1 cellular context compared by ENCODE assay signal in the genomic region with DNA sequence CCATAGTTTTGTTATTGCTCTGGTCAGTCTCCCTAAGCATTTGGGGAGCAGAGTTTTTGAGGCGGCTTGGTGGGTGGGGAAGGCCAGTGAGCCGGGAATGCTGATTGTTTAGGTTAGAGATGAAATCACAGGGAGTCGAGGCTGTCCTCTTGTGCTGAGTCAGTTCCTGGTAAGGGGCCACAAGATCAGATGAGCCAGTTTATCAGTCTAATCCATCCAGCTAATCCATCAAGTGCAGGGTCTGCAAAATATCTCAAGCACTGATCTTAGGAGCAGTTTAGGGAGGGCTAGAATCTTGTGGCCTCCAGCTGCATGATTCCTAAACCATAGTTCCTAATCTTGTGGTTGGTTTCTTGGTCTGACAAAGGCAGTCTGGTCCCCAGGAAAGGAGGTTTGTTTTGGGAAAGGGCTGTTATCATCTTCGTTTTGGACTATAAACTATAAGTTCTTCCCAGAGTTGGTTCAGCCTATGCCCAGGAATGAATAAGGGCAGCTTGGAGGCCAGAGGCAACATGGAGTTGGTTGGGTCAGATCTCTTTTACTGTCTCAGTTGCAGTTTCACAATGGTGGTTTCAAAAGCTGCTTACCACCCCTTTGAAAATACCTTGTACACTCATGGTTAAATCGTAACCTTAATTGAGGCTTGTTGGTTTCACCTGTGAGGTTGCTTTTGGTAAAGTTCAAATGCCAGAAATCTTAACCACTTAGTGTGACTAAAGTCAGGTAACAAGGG.
TF ChIP-seq lines count a peak whose summit lies in the region.

No MANE protein-coding gene starts in this region.

TF ChIP-seq in K562, 482 proteins besides CTCF, POLR2A, EP300 and RAD21 (continued from another document and continues in another):
- TF ChIP-seq, protein P1, sequence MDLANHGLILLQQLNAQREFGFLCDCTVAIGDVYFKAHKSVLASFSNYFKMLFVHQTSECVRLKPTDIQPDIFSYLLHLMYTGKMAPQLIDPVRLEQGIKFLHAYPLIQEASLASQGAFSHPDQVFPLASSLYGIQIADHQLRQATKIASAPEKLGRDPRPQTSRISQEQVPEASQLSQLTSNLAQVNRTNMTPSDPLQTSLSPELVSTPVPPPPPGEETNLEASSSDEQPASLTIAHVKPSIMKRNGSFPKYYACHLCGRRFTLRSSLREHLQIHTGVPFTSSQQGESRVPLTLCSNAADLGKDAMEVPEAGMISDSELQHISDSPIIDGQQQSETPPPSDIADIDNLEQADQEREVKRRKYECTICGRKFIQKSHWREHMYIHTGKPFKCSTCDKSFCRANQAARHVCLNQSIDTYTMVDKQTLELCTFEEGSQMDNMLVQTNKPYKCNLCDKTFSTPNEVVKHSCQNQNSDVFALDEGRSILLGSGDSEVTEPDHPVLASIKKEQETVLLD (IDR thresholded peaks at IDR 0.05): no peak
- TF ChIP-seq PCBP1 (IDR thresholded peaks at IDR 0.05; ENCODE audit: low read depth, low read length, poor library complexity, severe bottlenecking): no peak
- peak; percentile 41; the same call in 1 of the 2 replicates for TF ChIP-seq ZNF239 (CRISPR knock-in tag; IDR thresholded peaks at IDR 0.05)
- no peak for TF ChIP-seq SMARCB1 (IDR thresholded peaks at IDR 0.05; ENCODE audit: insufficient read length, low read depth)
- TF ChIP-seq SMARCE1 (IDR thresholded peaks at IDR 0.05): no peak
- TF ChIP-seq DPF2 (IDR thresholded peaks at IDR 0.05): 0 out of 2 replicates have a peak, but pooled peaks have one; percentile 44
- no peak for TF ChIP-seq ZNF551 (CRISPR knock-in tag; IDR thresholded peaks at IDR 0.05)
- TF ChIP-seq, protein P2, sequence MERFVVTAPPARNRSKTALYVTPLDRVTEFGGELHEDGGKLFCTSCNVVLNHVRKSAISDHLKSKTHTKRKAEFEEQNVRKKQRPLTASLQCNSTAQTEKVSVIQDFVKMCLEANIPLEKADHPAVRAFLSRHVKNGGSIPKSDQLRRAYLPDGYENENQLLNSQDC (CRISPR knock-in tag; IDR thresholded peaks at IDR 0.05): no peak
- TF ChIP-seq, protein P3, sequence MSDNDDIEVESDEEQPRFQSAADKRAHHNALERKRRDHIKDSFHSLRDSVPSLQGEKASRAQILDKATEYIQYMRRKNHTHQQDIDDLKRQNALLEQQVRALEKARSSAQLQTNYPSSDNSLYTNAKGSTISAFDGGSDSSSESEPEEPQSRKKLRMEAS (CRISPR knock-in tag; IDR thresholded peaks at IDR 0.05): no peak
- no peak for TF ChIP-seq ZNF175 (CRISPR knock-in tag; IDR thresholded peaks at IDR 0.05; ENCODE audit: low read depth)
- TF ChIP-seq ZNF263 (CRISPR knock-in tag; IDR thresholded peaks at IDR 0.05; ENCODE audit: borderline replicate concordance): no peak
- TF ChIP-seq CHD2 (IDR thresholded peaks at IDR 0.05; ENCODE audit: low read depth, low read length): no peak
- TF ChIP-seq CTBP1 (IDR thresholded peaks at IDR 0.05; ENCODE audit: borderline replicate concordance): peak; percentile 23; the same call in 1 of the 2 replicates
- TF ChIP-seq, protein P4, sequence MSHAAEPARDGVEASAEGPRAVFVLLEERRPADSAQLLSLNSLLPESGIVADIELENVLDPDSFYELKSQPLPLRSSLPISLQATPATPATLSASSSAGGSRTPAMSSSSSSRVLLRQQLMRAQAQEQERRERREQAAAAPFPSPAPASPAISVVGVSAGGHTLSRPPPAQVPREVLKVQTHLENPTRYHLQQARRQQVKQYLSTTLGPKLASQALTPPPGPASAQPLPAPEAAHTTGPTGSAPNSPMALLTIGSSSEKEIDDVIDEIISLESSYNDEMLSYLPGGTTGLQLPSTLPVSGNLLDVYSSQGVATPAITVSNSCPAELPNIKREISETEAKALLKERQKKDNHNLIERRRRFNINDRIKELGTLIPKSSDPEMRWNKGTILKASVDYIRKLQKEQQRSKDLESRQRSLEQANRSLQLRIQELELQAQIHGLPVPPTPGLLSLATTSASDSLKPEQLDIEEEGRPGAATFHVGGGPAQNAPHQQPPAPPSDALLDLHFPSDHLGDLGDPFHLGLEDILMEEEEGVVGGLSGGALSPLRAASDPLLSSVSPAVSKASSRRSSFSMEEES (CRISPR knock-in tag; IDR thresholded peaks at IDR 0.05): no peak
- TF ChIP-seq, protein P5, sequence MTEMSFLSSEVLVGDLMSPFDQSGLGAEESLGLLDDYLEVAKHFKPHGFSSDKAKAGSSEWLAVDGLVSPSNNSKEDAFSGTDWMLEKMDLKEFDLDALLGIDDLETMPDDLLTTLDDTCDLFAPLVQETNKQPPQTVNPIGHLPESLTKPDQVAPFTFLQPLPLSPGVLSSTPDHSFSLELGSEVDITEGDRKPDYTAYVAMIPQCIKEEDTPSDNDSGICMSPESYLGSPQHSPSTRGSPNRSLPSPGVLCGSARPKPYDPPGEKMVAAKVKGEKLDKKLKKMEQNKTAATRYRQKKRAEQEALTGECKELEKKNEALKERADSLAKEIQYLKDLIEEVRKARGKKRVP (CRISPR knock-in tag; IDR thresholded peaks at IDR 0.05): no peak
- TF ChIP-seq ERF (CRISPR knock-in tag; IDR thresholded peaks at IDR 0.05): no peak
- peak; percentile 68; the same call in 1 of the 2 replicates for TF ChIP-seq ZNF79 (CRISPR knock-in tag; IDR thresholded peaks at IDR 0.05; ENCODE audit: low read depth)
- peak; percentile 61 for TF ChIP-seq C11orf30 (IDR thresholded peaks at IDR 0.05; ENCODE audit: low read depth)
- TF ChIP-seq, protein P6, sequence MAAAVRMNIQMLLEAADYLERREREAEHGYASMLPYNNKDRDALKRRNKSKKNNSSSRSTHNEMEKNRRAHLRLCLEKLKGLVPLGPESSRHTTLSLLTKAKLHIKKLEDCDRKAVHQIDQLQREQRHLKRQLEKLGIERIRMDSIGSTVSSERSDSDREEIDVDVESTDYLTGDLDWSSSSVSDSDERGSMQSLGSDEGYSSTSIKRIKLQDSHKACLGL (CRISPR knock-in tag; IDR thresholded peaks at IDR 0.05; ENCODE audit: borderline replicate concordance, poor library complexity, severe bottlenecking): no peak
- TF ChIP-seq ZNF12 (CRISPR knock-in tag; IDR thresholded peaks at IDR 0.05): no peak
- TF ChIP-seq HNRNPL (IDR thresholded peaks at IDR 0.05; ENCODE audit: low read depth, low read length): no peak
- no peak for TF ChIP-seq CHCHD3 (CRISPR knock-in tag; IDR thresholded peaks at IDR 0.05)
- TF ChIP-seq, protein P7, sequence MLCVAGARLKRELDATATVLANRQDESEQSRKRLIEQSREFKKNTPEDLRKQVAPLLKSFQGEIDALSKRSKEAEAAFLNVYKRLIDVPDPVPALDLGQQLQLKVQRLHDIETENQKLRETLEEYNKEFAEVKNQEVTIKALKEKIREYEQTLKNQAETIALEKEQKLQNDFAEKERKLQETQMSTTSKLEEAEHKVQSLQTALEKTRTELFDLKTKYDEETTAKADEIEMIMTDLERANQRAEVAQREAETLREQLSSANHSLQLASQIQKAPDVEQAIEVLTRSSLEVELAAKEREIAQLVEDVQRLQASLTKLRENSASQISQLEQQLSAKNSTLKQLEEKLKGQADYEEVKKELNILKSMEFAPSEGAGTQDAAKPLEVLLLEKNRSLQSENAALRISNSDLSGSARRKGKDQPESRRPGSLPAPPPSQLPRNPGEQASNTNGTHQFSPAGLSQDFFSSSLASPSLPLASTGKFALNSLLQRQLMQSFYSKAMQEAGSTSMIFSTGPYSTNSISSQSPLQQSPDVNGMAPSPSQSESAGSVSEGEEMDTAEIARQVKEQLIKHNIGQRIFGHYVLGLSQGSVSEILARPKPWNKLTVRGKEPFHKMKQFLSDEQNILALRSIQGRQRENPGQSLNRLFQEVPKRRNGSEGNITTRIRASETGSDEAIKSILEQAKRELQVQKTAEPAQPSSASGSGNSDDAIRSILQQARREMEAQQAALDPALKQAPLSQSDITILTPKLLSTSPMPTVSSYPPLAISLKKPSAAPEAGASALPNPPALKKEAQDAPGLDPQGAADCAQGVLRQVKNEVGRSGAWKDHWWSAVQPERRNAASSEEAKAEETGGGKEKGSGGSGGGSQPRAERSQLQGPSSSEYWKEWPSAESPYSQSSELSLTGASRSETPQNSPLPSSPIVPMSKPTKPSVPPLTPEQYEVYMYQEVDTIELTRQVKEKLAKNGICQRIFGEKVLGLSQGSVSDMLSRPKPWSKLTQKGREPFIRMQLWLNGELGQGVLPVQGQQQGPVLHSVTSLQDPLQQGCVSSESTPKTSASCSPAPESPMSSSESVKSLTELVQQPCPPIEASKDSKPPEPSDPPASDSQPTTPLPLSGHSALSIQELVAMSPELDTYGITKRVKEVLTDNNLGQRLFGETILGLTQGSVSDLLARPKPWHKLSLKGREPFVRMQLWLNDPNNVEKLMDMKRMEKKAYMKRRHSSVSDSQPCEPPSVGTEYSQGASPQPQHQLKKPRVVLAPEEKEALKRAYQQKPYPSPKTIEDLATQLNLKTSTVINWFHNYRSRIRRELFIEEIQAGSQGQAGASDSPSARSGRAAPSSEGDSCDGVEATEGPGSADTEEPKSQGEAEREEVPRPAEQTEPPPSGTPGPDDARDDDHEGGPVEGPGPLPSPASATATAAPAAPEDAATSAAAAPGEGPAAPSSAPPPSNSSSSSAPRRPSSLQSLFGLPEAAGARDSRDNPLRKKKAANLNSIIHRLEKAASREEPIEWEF (CRISPR knock-in tag; IDR thresholded peaks at IDR 0.05): no peak
- TF ChIP-seq CHD4 (IDR thresholded peaks at IDR 0.05; ENCODE audit: insufficient read depth, insufficient replicate concordance, low read depth, low read length, poor library complexity, severe bottlenecking): no peak
- TF ChIP-seq, protein P8, sequence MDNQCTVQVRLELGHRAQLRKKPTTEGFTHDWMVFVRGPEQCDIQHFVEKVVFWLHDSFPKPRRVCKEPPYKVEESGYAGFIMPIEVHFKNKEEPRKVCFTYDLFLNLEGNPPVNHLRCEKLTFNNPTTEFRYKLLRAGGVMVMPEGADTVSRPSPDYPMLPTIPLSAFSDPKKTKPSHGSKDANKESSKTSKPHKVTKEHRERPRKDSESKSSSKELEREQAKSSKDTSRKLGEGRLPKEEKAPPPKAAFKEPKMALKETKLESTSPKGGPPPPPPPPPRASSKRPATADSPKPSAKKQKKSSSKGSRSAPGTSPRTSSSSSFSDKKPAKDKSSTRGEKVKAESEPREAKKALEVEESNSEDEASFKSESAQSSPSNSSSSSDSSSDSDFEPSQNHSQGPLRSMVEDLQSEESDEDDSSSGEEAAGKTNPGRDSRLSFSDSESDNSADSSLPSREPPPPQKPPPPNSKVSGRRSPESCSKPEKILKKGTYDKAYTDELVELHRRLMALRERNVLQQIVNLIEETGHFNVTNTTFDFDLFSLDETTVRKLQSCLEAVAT (IDR thresholded peaks at IDR 0.05): no peak
- no peak for TF ChIP-seq NR2F6 (CRISPR knock-in tag; IDR thresholded peaks at IDR 0.05)
- TF ChIP-seq ZC3H11A (IDR thresholded peaks at IDR 0.05; ENCODE audit: low read depth, low read length): no peak
- no peak for TF ChIP-seq NFYB (IDR thresholded peaks at IDR 0.05; ENCODE audit: extremely low read depth, insufficient read length)
- TF ChIP-seq MTA2 (IDR thresholded peaks at IDR 0.05; ENCODE audit: low read depth): no peak
- TF ChIP-seq, protein P9, sequence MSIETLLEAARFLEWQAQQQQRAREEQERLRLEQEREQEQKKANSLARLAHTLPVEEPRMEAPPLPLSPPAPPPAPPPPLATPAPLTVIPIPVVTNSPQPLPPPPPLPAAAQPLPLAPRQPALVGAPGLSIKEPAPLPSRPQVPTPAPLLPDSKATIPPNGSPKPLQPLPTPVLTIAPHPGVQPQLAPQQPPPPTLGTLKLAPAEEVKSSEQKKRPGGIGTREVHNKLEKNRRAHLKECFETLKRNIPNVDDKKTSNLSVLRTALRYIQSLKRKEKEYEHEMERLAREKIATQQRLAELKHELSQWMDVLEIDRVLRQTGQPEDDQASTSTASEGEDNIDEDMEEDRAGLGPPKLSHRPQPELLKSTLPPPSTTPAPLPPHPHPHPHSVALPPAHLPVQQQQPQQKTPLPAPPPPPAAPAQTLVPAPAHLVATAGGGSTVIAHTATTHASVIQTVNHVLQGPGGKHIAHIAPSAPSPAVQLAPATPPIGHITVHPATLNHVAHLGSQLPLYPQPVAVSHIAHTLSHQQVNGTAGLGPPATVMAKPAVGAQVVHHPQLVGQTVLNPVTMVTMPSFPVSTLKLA (conservative IDR thresholded peaks at IDR 0.05): no peak
- TF ChIP-seq, protein P10, sequence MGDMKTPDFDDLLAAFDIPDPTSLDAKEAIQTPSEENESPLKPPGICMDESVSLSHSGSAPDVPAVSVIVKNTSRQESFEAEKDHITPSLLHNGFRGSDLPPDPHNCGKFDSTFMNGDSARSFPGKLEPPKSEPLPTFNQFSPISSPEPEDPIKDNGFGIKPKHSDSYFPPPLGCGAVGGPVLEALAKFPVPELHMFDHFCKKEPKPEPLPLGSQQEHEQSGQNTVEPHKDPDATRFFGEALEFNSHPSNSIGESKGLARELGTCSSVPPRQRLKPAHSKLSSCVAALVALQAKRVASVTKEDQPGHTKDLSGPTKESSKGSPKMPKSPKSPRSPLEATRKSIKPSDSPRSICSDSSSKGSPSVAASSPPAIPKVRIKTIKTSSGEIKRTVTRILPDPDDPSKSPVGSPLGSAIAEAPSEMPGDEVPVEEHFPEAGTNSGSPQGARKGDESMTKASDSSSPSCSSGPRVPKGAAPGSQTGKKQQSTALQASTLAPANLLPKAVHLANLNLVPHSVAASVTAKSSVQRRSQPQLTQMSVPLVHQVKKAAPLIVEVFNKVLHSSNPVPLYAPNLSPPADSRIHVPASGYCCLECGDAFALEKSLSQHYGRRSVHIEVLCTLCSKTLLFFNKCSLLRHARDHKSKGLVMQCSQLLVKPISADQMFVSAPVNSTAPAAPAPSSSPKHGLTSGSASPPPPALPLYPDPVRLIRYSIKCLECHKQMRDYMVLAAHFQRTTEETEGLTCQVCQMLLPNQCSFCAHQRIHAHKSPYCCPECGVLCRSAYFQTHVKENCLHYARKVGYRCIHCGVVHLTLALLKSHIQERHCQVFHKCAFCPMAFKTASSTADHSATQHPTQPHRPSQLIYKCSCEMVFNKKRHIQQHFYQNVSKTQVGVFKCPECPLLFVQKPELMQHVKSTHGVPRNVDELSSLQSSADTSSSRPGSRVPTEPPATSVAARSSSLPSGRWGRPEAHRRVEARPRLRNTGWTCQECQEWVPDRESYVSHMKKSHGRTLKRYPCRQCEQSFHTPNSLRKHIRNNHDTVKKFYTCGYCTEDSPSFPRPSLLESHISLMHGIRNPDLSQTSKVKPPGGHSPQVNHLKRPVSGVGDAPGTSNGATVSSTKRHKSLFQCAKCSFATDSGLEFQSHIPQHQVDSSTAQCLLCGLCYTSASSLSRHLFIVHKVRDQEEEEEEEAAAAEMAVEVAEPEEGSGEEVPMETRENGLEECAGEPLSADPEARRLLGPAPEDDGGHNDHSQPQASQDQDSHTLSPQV (IDR thresholded peaks at IDR 0.05): peak; percentile 64
- no peak for TF ChIP-seq ZNF707 (CRISPR knock-in tag; conservative IDR thresholded peaks at IDR 0.05)
- TF ChIP-seq GATAD2B (IDR thresholded peaks at IDR 0.05; ENCODE audit: borderline replicate concordance): no peak
- TF ChIP-seq SMARCA4 (IDR thresholded peaks at IDR 0.05): 0 out of 2 replicates have a peak, but pooled peaks have one; percentile 39
- TF ChIP-seq, protein P11, sequence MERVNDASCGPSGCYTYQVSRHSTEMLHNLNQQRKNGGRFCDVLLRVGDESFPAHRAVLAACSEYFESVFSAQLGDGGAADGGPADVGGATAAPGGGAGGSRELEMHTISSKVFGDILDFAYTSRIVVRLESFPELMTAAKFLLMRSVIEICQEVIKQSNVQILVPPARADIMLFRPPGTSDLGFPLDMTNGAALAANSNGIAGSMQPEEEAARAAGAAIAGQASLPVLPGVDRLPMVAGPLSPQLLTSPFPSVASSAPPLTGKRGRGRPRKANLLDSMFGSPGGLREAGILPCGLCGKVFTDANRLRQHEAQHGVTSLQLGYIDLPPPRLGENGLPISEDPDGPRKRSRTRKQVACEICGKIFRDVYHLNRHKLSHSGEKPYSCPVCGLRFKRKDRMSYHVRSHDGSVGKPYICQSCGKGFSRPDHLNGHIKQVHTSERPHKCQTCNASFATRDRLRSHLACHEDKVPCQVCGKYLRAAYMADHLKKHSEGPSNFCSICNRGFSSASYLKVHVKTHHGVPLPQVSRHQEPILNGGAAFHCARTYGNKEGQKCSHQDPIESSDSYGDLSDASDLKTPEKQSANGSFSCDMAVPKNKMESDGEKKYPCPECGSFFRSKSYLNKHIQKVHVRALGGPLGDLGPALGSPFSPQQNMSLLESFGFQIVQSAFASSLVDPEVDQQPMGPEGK (CRISPR knock-in tag; IDR thresholded peaks at IDR 0.05; ENCODE audit: borderline replicate concordance): no peak
